14 cellular contexts compared by ENCODE assay signal in the genomic region with DNA sequence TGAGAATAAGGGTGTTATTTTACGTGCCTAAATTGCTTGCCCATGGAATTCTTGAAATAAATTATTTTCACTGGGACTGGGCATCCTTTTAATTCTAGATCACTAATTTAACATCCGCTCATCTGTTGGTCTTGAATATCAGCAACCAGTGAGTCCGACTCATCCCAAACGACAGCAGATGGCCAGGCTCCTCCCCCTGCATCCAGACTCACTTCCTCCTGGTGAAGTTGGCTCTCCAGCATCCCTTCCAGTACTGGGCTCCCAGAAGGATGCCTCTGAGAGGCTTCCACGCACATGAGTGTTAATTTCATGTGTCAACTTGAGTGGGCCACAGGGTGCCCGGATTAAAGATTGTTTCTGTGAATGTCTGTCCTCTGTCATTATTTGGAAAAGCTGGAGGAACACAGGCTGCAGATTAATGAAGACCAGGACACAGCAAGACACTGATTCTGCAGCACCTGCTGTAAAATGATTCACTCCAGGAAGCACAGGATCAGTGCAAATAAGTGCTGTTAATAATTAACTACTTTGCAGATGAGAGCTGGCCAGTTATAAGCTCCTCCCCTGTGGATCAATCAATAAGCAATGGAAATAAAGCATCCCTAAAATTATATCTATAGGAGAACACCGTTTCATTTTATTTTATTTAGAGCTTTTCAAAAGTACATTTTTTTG.
DNase-seq lines count a peak whose midpoint lies in the region; TF ChIP-seq lines count a peak whose summit lies in the region.
"Had no signal": no experiment of that assay in that cellular context is flagged by ENCODE, and none has a peak within 500 bp of the region (broad histone marks: within the 10 kb centered on the region; RNA-seq: fewer than 3 reads in every experiment).

No MANE protein-coding gene starts in this region.

- no peak overlapping the region for H3K27ac Mint-ChIP-seq in activated CD4-positive, alpha-beta T cell treated with anti-CD3 and anti-CD28 coated beads, Interleukin-2, amount 10 ng/mL, durations not matched to agents 24 days and 14 days
- H3K27ac Mint-ChIP-seq in type B pancreatic cell = peak overlapping the region; percentile 62
- H3K27ac Mint-ChIP-seq: nephron; stimulated activated effector memory CD8-positive, alpha-beta T cell treated with anti-CD3 and anti-CD28 coated beads, Interleukin-12 subunit alpha, Interleukin-12 subunit beta, amount 100 ng/mL, for 72 hours had no signal

- H3K9me3 Mint-ChIP-seq in activated CD4-positive, alpha-beta T cell treated with anti-CD3 and anti-CD28 coated beads, Interleukin-2, amount 10 ng/mL, durations not matched to agents 24 days and 14 days = no peaks in the 10 kb centered on the region
- no peaks in the 10 kb centered on the region for H3K9me3 Mint-ChIP-seq in type B pancreatic cell
- H3K9me3 Mint-ChIP-seq: stimulated activated effector memory CD8-positive, alpha-beta T cell treated with anti-CD3 and anti-CD28 coated beads, Interleukin-12 subunit alpha, Interleukin-12 subunit beta, amount 100 ng/mL, for 72 hours had no signal

- intact Hi-C loops in activated CD4-positive, alpha-beta T cell treated with anti-CD3 and anti-CD28 coated beads, Interleukin-2, amount 10 ng/mL, durations not matched to agents 24 days and 14 days (cut with micrococcal nuclease) = no loop called here

- H3K36me3 Mint-ChIP-seq in activated CD4-positive, alpha-beta T cell treated with anti-CD3 and anti-CD28 coated beads, Interleukin-2, amount 10 ng/mL, durations not matched to agents 24 days and 14 days (ENCODE audit: low read depth) = peaks cover 41% of the 10 kb centered on the region
- no peaks in the 10 kb centered on the region for H3K36me3 Mint-ChIP-seq in type B pancreatic cell

- H3K4me3 Mint-ChIP-seq in activated CD4-positive, alpha-beta T cell treated with anti-CD3 and anti-CD28 coated beads, Interleukin-2, amount 10 ng/mL, durations not matched to agents 24 days and 14 days = no peak overlapping the region
- H3K4me3 Mint-ChIP-seq in type B pancreatic cell = no peak overlapping the region
- H3K4me3 Mint-ChIP-seq: nephron; stimulated activated effector memory CD8-positive, alpha-beta T cell treated with anti-CD3 and anti-CD28 coated beads, Interleukin-12 subunit alpha, Interleukin-12 subunit beta, amount 100 ng/mL, for 72 hours had no signal

- no peak for TF ChIP-seq CTCF in type B pancreatic cell (conservative IDR thresholded peaks at IDR 0.05)

- no peaks in the 10 kb centered on the region for H3K27me3 Mint-ChIP-seq in activated CD4-positive, alpha-beta T cell treated with anti-CD3 and anti-CD28 coated beads, Interleukin-2, amount 10 ng/mL, durations not matched to agents 24 days and 14 days
- H3K27me3 Mint-ChIP-seq in type B pancreatic cell = no peaks in the 10 kb centered on the region

- DNase-seq in activated CD4-positive, alpha-beta T cell treated with anti-CD3 and anti-CD28 coated beads, Interleukin-2, amount 10 ng/mL, durations not matched to agents 24 days and 14 days = peak; percentile 47
- DNase-seq in activated CD4-positive, alpha-beta T cell treated with anti-CD3 and anti-CD28 coated beads, Interleukin-2, amount 50 U/mL, for 48 hours = no peak
- DNase-seq in MV-4-11 (lab: John Stamatoyannopoulos, UW) = peak; percentile 27
- peak; percentile 53 for DNase-seq in glomerular visceral epithelial cell (ENCODE audit: extremely low spot score)
- DNase-seq in type B pancreatic cell (ENCODE audit: extremely low spot score, unreplicated experiment) = peak; percentile 31
- DNase-seq in GM19240 (ENCODE audit: insufficient read length, low spot score) = no peak
- no peak for DNase-seq in mesenteric fat pad (ENCODE audit: low spot score)
- no peak for DNase-seq in HuH-7 (ENCODE audit: low spot score)
- DNase-seq: activated naive CD4-positive, alpha-beta T cell treated with anti-CD3 and anti-CD28 coated beads, Interleukin-2, amount 50 U/mL, for 16 hours; brain microvascular endothelial cell; HCEC 1CT; upper lobe of right lung had no signal

- H3K4me1 Mint-ChIP-seq in activated CD4-positive, alpha-beta T cell treated with anti-CD3 and anti-CD28 coated beads, Interleukin-2, amount 10 ng/mL, durations not matched to agents 24 days and 14 days = peaks cover 6% of the 10 kb centered on the region
- peaks cover 6% of the 10 kb centered on the region for H3K4me1 Mint-ChIP-seq in type B pancreatic cell (ENCODE audit: unreplicated experiment)

Comparison
In these comparisons a context has a peak if more than half of its experiments do, and no peak if none do; other contexts are left out.
1. DNase-seq: peak in activated CD4-positive, alpha-beta T cell treated with anti-CD3 and anti-CD28 coated beads, Interleukin-2, amount 10 ng/mL, durations not matched to agents 24 days and 14 days (single experiment), MV-4-11 (single experiment), glomerular visceral epithelial cell (single experiment) and type B pancreatic cell (single experiment); none in activated CD4-positive, alpha-beta T cell treated with anti-CD3 and anti-CD28 coated beads, Interleukin-2, amount 50 U/mL, for 48 hours (0 of 2), GM19240 (single experiment), mesenteric fat pad (single experiment) and HuH-7 (single experiment).